Comparison of ENCODE assay signal across 24 cellular contexts in genomic region chr1:2633936-2634491, GRCh38. TPM values are rescaled to one million over a fixed set of nuclear protein-coding genes. Genes with fewer than 3 reads are reported as not detected.
"Had no signal": no experiment of that assay in that cellular context is flagged by ENCODE, and none has a peak within 500 bp of the region (broad histone marks: within the 10 kb centered on the region; RNA-seq: fewer than 3 reads in every experiment).

No MANE protein-coding gene starts in this region.

- H3K4me3 Mint-ChIP-seq: activated naive CD8-positive, alpha-beta T cell; activated T-helper 1 cell treated with anti-CD3 and anti-CD28 coated beads, Interleukin-12 subunit alpha, Interleukin-12 subunit beta, Interleukin-2, Interleukin-4 antibody, amounts not matched to agents 30 ng/mL and 10 ng/mL and 1 ng/mL, durations not matched to agents 14 hours and 24 hours and 36 hours; mesothelial cell of epicardium; natural killer cell; stimulated activated naive B cell treated with anti-CD40 and anti-IgM and Interleukin-4, amounts not matched to agents 10 μg/mL and 1 μg/mL and 100 μg/mL, for 72 hours had no signal

- H3K27ac ChIP-seq: adrenal gland, ascending aorta, brain microvascular endothelial cell, foreskin keratinocyte, left ventricle myocardium inferior, neutrophil, parathyroid adenoma, sigmoid colon had no signal

- H3K27ac Mint-ChIP-seq: activated naive CD8-positive, alpha-beta T cell; activated T-helper 1 cell treated with anti-CD3 and anti-CD28 coated beads, Interleukin-12 subunit alpha, Interleukin-12 subunit beta, Interleukin-2, Interleukin-4 antibody, amounts not matched to agents 30 ng/mL and 10 ng/mL and 1 ng/mL, durations not matched to agents 14 hours and 24 hours and 36 hours; mesothelial cell of epicardium; natural killer cell; stimulated activated naive B cell treated with anti-CD40 and anti-IgM and Interleukin-4, amounts not matched to agents 10 μg/mL and 1 μg/mL and 100 μg/mL, for 72 hours had no signal

- ATAC-seq: foreskin keratinocyte; natural killer cell; stimulated activated naive B cell treated with anti-CD40 and anti-IgM and Interleukin-4, amounts not matched to agents 10 μg/mL and 1 μg/mL and 100 μg/mL, for 72 hours had no signal

- H3K9me3 ChIP-seq: ascending aorta, sigmoid colon had no signal

- DNase-seq: activated CD4-positive, alpha-beta T cell treated with anti-CD3 and anti-CD28 coated beads for 1 hour; activated naive CD4-positive, alpha-beta T cell; brain microvascular endothelial cell; central memory CD4-positive, alpha-beta T cell; effector memory CD4-positive, alpha-beta T cell; foreskin keratinocyte; left ventricle myocardium inferior; mammary epithelial cell; natural killer cell; stimulated activated CD4-positive, alpha-beta T cell treated with anti-CD3 and anti-CD28 coated beads, Interleukin-2, amount 100 ng/mL, for 48 hours; stimulated activated CD8-positive, alpha-beta memory T cell treated with anti-CD3 and anti-CD28 coated beads, Interleukin-4, amount 100 ng/mL, for 48 hours; stimulated activated naive B cell treated with anti-CD40 and anti-IgM and Interleukin-4, amounts not matched to agents 10 μg/mL and 1 μg/mL and 100 μg/mL, for 72 hours; T-helper 9 cell; trophoblast cell had no signal

- H3K9me3 Mint-ChIP-seq: natural killer cell had no signal

- H3K36me3 Mint-ChIP-seq: activated naive CD8-positive, alpha-beta T cell; mesothelial cell of epicardium; natural killer cell had no signal

- H3K4me1 ChIP-seq: ascending aorta, foreskin keratinocyte, parathyroid adenoma had no signal

- H3K36me3 ChIP-seq: adrenal gland, ascending aorta, brain microvascular endothelial cell, left ventricle myocardium inferior, neutrophil, sigmoid colon had no signal

- H3K4me3 ChIP-seq: adrenal gland, ascending aorta, left ventricle myocardium inferior, sigmoid colon, smooth muscle cell had no signal

- H3K4me1 Mint-ChIP-seq: mesothelial cell of epicardium, natural killer cell had no signal

RNA-seq across cellular contexts. Expression of gene MMEL1, which starts 1.2 kb away (rescaled TPM):
- total RNA-seq: ascending aorta, foreskin keratinocyte, kidney epithelial cell, mammary epithelial cell, smooth muscle cell had no signal
- polyA plus RNA-seq: mammary epithelial cell had no signal
